26 cellular contexts compared by ENCODE assay signal in the genomic region with DNA sequence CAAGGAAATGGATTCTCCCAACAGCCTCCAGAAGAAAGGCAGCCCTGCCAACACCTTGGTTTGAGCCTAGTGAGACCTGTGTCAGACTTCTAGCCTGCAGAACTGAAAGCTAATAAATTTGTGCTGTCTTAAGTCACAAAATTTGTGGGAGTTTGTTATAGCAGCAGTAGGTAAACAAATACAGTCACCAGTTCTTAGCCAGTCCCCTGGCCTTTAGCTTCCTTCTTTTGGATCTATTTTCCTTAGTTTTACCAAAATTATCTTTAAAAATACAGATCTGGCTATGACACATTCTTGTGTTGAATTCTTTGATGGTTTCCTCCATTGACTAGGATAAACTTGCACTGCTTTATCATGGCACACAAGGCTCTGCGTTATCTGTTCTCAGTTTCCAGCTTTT.
"Had no signal": no experiment of that assay in that cellular context is flagged by ENCODE, and none has a peak within 500 bp of the region (broad histone marks: within the 10 kb centered on the region; RNA-seq: fewer than 3 reads in every experiment).

No MANE protein-coding gene starts in this region.

- H3K27me3 ChIP-seq: esophagus muscularis mucosa, foreskin keratinocyte, heart right ventricle, left lung, neutrophil, right lobe of liver, upper lobe of left lung, vagina had no signal

- H3K27ac Mint-ChIP-seq: activated naive CD4-positive, alpha-beta T cell treated with anti-CD3 and anti-CD28 coated beads, Interleukin-2, amount 50 U/mL, for 72 hours; activated T-cell treated with anti-CD3 and anti-CD28 coated beads, Interleukin-2, amount 50 U/mL, for 72 hours; brain; naive B cell; nephron progenitor cell; progenitor cell of endocrine pancreas; stimulated activated memory B cell treated with anti-CD40 and anti-IgM and Interleukin-4, amounts not matched to agents 10 μg/mL and 1 μg/mL and 100 μg/mL, for 72 hours had no signal

- H3K4me1 ChIP-seq: esophagus muscularis mucosa, foreskin keratinocyte, heart right ventricle, left lung, right lobe of liver, upper lobe of left lung, vagina had no signal

- H3K4me3 ChIP-seq: esophagus muscularis mucosa, heart right ventricle, left lung, lung, right lobe of liver, skin epidermis, upper lobe of left lung, vagina had no signal

- H3K4me3 Mint-ChIP-seq: activated T-cell treated with anti-CD3 and anti-CD28 coated beads, Interleukin-2, amount 50 U/mL, for 72 hours; brain; naive B cell; nephron progenitor cell; stimulated activated memory B cell treated with anti-CD40 and anti-IgM and Interleukin-4, amounts not matched to agents 10 μg/mL and 1 μg/mL and 100 μg/mL, for 72 hours; stimulated activated naive CD8-positive, alpha-beta T cell treated with anti-CD3 and anti-CD28 coated beads, Interleukin-15, amount 100 ng/mL, for 72 hours had no signal

- H3K27ac ChIP-seq: esophagus muscularis mucosa, foreskin keratinocyte, heart right ventricle, left lung, neutrophil, right lobe of liver, skin epidermis, upper lobe of left lung, vagina, VCaP had no signal

- H3K9me3 ChIP-seq: esophagus muscularis mucosa, neutrophil, right lobe of liver, vagina had no signal

- H3K4me1 Mint-ChIP-seq: naive B cell; nephron progenitor cell; stimulated activated memory B cell treated with anti-CD40 and anti-IgM and Interleukin-4, amounts not matched to agents 10 μg/mL and 1 μg/mL and 100 μg/mL, for 72 hours; stimulated activated naive CD8-positive, alpha-beta T cell treated with anti-CD3 and anti-CD28 coated beads, Interleukin-15, amount 100 ng/mL, for 72 hours had no signal

- ATAC-seq: activated naive CD4-positive, alpha-beta T cell treated with anti-CD3 and anti-CD28 coated beads, Interleukin-2, amount 50 U/mL, for 72 hours; activated T-cell treated with anti-CD3 and anti-CD28 coated beads, Interleukin-2, amount 50 U/mL, for 72 hours; foreskin keratinocyte; heart right ventricle; left lung; right lobe of liver; stimulated activated memory B cell treated with anti-CD40 and anti-IgM and Interleukin-4, amounts not matched to agents 10 μg/mL and 1 μg/mL and 100 μg/mL, for 72 hours; stimulated activated naive CD8-positive, alpha-beta T cell treated with anti-CD3 and anti-CD28 coated beads, Interleukin-15, amount 100 ng/mL, for 72 hours had no signal

- DNase-seq: activated CD4-positive, alpha-beta T cell treated with anti-CD3 and anti-CD28 coated beads for 4 hours; activated CD4-positive, alpha-beta T cell treated with anti-CD3 and anti-CD28 coated beads, Interleukin-2, amount 50 U/mL, for 4 hours; activated naive CD4-positive, alpha-beta T cell; activated T-cell treated with anti-CD3 and anti-CD28 coated beads for 4 hours; activated T-cell treated with anti-CD3 and anti-CD28 coated beads, Interleukin-2, amount 50 U/mL, for 72 hours; heart right ventricle; left lung; naive B cell; nephron progenitor cell; right lobe of liver; stimulated activated CD4-positive, alpha-beta T cell treated with anti-CD3 and anti-CD28 coated beads, Interleukin-4, amount 100 ng/mL, for 24 hours; stimulated activated naive CD8-positive, alpha-beta T cell treated with anti-CD3 and anti-CD28 coated beads, Interleukin-15, amount 100 ng/mL, for 72 hours; substantia nigra; T-helper 9 cell; upper lobe of left lung had no signal

- H3K36me3 ChIP-seq: esophagus muscularis mucosa, heart right ventricle, left lung, neutrophil, right lobe of liver, upper lobe of left lung, vagina had no signal

- H3K36me3 Mint-ChIP-seq: activated naive CD4-positive, alpha-beta T cell treated with anti-CD3 and anti-CD28 coated beads, Interleukin-2, amount 50 U/mL, for 72 hours; stimulated activated memory B cell treated with anti-CD40 and anti-IgM and Interleukin-4, amounts not matched to agents 10 μg/mL and 1 μg/mL and 100 μg/mL, for 72 hours had no signal

- H3K27me3 Mint-ChIP-seq: brain; progenitor cell of endocrine pancreas; stimulated activated naive CD8-positive, alpha-beta T cell treated with anti-CD3 and anti-CD28 coated beads, Interleukin-15, amount 100 ng/mL, for 72 hours had no signal
